Comparison of ENCODE assay signal across 8 cellular contexts in genomic region chr11:124763156-124763947, GRCh38. TPM values are rescaled to one million over a fixed set of nuclear protein-coding genes. Genes with fewer than 3 reads are reported as not detected.
A peak's percentile ranks its signal among the peaks of the same experiment; 100 is the strongest.
DNase-seq lines count a peak whose midpoint lies in the region; ATAC-seq and TF ChIP-seq lines count a peak whose summit lies in the region.

No MANE protein-coding gene starts in this region.

- H3K4me1 Mint-ChIP-seq in activated naive CD8-positive, alpha-beta T cell treated with anti-CD3 and anti-CD28 coated beads for 36 hours: peaks cover 20% of the 10 kb centered on the region
- peaks cover 15% of the 10 kb centered on the region for H3K4me1 Mint-ChIP-seq in progenitor cell of endocrine pancreas (ENCODE audit: low read depth)

- peaks cover 4% of the 10 kb centered on the region for H3K36me3 Mint-ChIP-seq in activated naive CD8-positive, alpha-beta T cell treated with anti-CD3 and anti-CD28 coated beads for 36 hours
- peaks cover 4% of the 10 kb centered on the region for H3K36me3 Mint-ChIP-seq in progenitor cell of endocrine pancreas (ENCODE audit: insufficient read depth)

- H3K9me3 Mint-ChIP-seq in activated naive CD8-positive, alpha-beta T cell treated with anti-CD3 and anti-CD28 coated beads for 36 hours: no peaks in the 10 kb centered on the region
- no peaks in the 10 kb centered on the region for H3K9me3 Mint-ChIP-seq in progenitor cell of endocrine pancreas (ENCODE audit: low read depth)

- intact Hi-C loops in heart right ventricle (cut with DNase I): loop anchor here in 9 of 10 donors (1.0 to 10.0 kb wide), 10 partner anchors 34 to 95 kb away; partner anchors contain the start of genes SIAE (in 5 of the 9), SPA17 (in 5 of the 9) and MSANTD2 (in 1 of the 9)

- H3K27ac Mint-ChIP-seq in activated naive CD8-positive, alpha-beta T cell treated with anti-CD3 and anti-CD28 coated beads for 36 hours: peak overlapping the region; percentile 42
- peak overlapping the region; percentile 80 for H3K27ac Mint-ChIP-seq in progenitor cell of endocrine pancreas

- 5 to 6% methylated on average over 21 of the region's 21 CpGs for WGBS in heart right ventricle, 2 donors
- WGBS in urinary bladder: 7% methylated on average over 21 of the region's 21 CpGs

- peaks cover 33% of the 10 kb centered on the region for H3K27me3 Mint-ChIP-seq in activated naive CD8-positive, alpha-beta T cell treated with anti-CD3 and anti-CD28 coated beads for 36 hours
- peaks cover 35% of the 10 kb centered on the region for H3K27me3 Mint-ChIP-seq in progenitor cell of endocrine pancreas

- DNase-seq in AG04449 (ENCODE audit: low read depth, low spot score): no peak
- peak; percentile 83 for DNase-seq in NAMALWA (ENCODE audit: low spot score)
- peak; percentile 82 for DNase-seq in activated naive CD8-positive, alpha-beta T cell treated with anti-CD3 and anti-CD28 coated beads for 36 hours
- peak; percentile 88 to 91 for DNase-seq in heart right ventricle
- DNase-seq in progenitor cell of endocrine pancreas (ENCODE audit: low spot score, unreplicated experiment): peak; percentile 86

- H3K4me1 ChIP-seq in heart right ventricle: peaks cover 6 to 43% (median 35%) of the 10 kb centered on the region in 9 donors
- no peaks in the 10 kb centered on the region for H3K4me1 ChIP-seq in urinary bladder (ENCODE audit: insufficient read depth)

- POLR2A ChIA-PET in AG04449 (lab: Yijun Ruan, JAX): no interaction called here

- no peaks in the 10 kb centered on the region for H3F3A ChIP-seq in SU-DHL-6 (ENCODE audit: insufficient read depth)

- no peaks in the 10 kb centered on the region for H3K9me2 ChIP-seq in SU-DHL-6 (replicated peaks; ENCODE audit: insufficient read depth, low read length)

- ATAC-seq in GM19438 (IDR thresholded peaks at IDR 0.05; ENCODE audit: low read depth, unreplicated experiment): peak; percentile 29
- peak in 7 of 8 donors; percentile 7 to 23 (median 15) for ATAC-seq in heart right ventricle

- no peaks in the 10 kb centered on the region for H3K79me2 ChIP-seq in SU-DHL-6 (ENCODE audit: insufficient read depth, low read length)

- no peaks in the 10 kb centered on the region for H4K20me1 ChIP-seq in SU-DHL-6 (ENCODE audit: low read depth, low read length)

- H3K27ac ChIP-seq in SU-DHL-6 (ENCODE audit: low read depth, low read length) (peak overlapping the region; percentile 27), heart right ventricle (peak overlapping the region in 9 of 10 donors; percentile 86 to 99 (median 98)), urinary bladder (ENCODE audit: low read depth) (no peak overlapping the region)

- no peaks in the 10 kb centered on the region for H3K9me3 ChIP-seq in SU-DHL-6 (ENCODE audit: insufficient read depth, low read length)
- H3K9me3 ChIP-seq in heart right ventricle: no peaks in the 10 kb centered on the region

- TF ChIP-seq CTCF in AG04449 (IDR thresholded peaks at IDR 0.05; ENCODE audit: insufficient read depth, low read length, missing control alignments) (peak; percentile 72), SU-DHL-6 (IDR thresholded peaks at IDR 0.05; ENCODE audit: insufficient read depth, low read length, poor library complexity, severe bottlenecking) (peak; percentile 73), heart right ventricle (IDR thresholded peaks at IDR 0.05) (peak; percentile 77 to 86 (median 82)), progenitor cell of endocrine pancreas (IDR thresholded peaks at IDR 0.05; ENCODE audit: unreplicated experiment) (peak; percentile 80)

- H3K36me3 ChIP-seq in SU-DHL-6 (ENCODE audit: low read length): no peaks in the 10 kb centered on the region
- H3K36me3 ChIP-seq in heart right ventricle: peaks cover 0 to 44% (median 12%) of the 10 kb centered on the region in 9 donors
- peaks cover 3% of the 10 kb centered on the region for H3K36me3 ChIP-seq in urinary bladder (ENCODE audit: insufficient read depth)

- CTCF ChIA-PET in AG04449 (lab: Yijun Ruan, JAX): interaction anchor here (0.7 to 20.9 kb wide), 29 partner anchors 8 to 511 kb away, joined by 3 to 331 read pairs (median 5); partner anchors contain the start of genes MSANTD2, NRGN, SIAE and SPA17

- H3K4me2 ChIP-seq in SU-DHL-6 (ENCODE audit: low read depth, low read length, poor library complexity, severe bottlenecking): peak overlapping the region; percentile 60

- H3K4me3 ChIP-seq in AG04449 (ENCODE audit: low read depth, low read length) (peak overlapping the region; percentile 49), SU-DHL-6 (ENCODE audit: insufficient read depth, low read length, poor library complexity, severe bottlenecking) (peak overlapping the region; percentile 61), heart right ventricle (peak overlapping the region; percentile 61 to 94 (median 78)), urinary bladder (ENCODE audit: low read depth, low read length) (peak overlapping the region; percentile 33)

- peak overlapping the region; percentile 63 for H3K9ac ChIP-seq in SU-DHL-6 (ENCODE audit: low read length)

- peak overlapping the region; percentile 97 for H2AFZ ChIP-seq in SU-DHL-6 (ENCODE audit: low read depth, low read length, severe bottlenecking)

- no peaks in the 10 kb centered on the region for H3K27me3 ChIP-seq in SU-DHL-6 (ENCODE audit: low read length)
- peaks cover 0 to 50% (median 41%) of the 10 kb centered on the region in 7 donors for H3K27me3 ChIP-seq in heart right ventricle

- H3K4me3 Mint-ChIP-seq in activated naive CD8-positive, alpha-beta T cell treated with anti-CD3 and anti-CD28 coated beads for 36 hours: peak overlapping the region; percentile 94
- peak overlapping the region; percentile 85 for H3K4me3 Mint-ChIP-seq in progenitor cell of endocrine pancreas (ENCODE audit: low read depth)

RNA-seq across cellular contexts. Expression of gene ESAM, which starts 1.3 kb away (rescaled TPM):
- total RNA-seq in activated naive CD8-positive, alpha-beta T cell treated with anti-CD3 and anti-CD28 coated beads for 36 hours: 1 to 10 TPM; 1.1 TPM
- total RNA-seq in heart right ventricle (10 to 100 TPM; 25.3 to 66.4 (median 44.8) TPM), progenitor cell of endocrine pancreas (1.4 and 1.6 TPM in 2 replicates), urinary bladder (13.3 TPM)
- polyA plus RNA-seq in heart right ventricle (10 to 100 TPM; 47.2 to 88.1 TPM), urinary bladder (66.2 TPM)

RNA-seq across cellular contexts. Expression of gene VSIG2, which starts 11.3 kb away (rescaled TPM):
- total RNA-seq in activated naive CD8-positive, alpha-beta T cell treated with anti-CD3 and anti-CD28 coated beads for 36 hours: under 1 TPM; 0.18 to 0.31 TPM
- total RNA-seq in heart right ventricle: 1 to 10 TPM in 5 of 10 donors, under 1 TPM in 5; 0.72 to 2.2 (median 1.1) TPM
- 1 to 10 TPM in 1 of 2 donors, under 1 TPM in 1; 0.55 to 2.3 TPM for polyA plus RNA-seq in heart right ventricle
- total RNA-seq in progenitor cell of endocrine pancreas: 1.8 and 2.6 TPM in 2 replicates
- 27.5 TPM for total RNA-seq in urinary bladder
- polyA plus RNA-seq in urinary bladder: 36.4 TPM

RNA-seq across cellular contexts. Expression of gene NRGN, which starts 23.6 kb away (rescaled TPM):
- 1 to 10 TPM; 7.8 to 8.1 TPM for total RNA-seq in activated naive CD8-positive, alpha-beta T cell treated with anti-CD3 and anti-CD28 coated beads for 36 hours
- total RNA-seq in heart right ventricle: 1 to 10 TPM; 1.5 to 7.8 (median 4.1) TPM
- 10 to 100 TPM in 1 of 2 donors, 1 to 10 TPM in 1; 7.3 to 26.0 TPM for polyA plus RNA-seq in heart right ventricle
- total RNA-seq in progenitor cell of endocrine pancreas: 4.9 and 5.9 TPM in 2 replicates
- 0.37 TPM for total RNA-seq in urinary bladder
- 5.1 TPM for polyA plus RNA-seq in urinary bladder

RNA-seq across cellular contexts. Expression of gene MSANTD2, which starts 36.9 kb away (rescaled TPM):
- 1 to 10 TPM; 7.2 TPM for total RNA-seq in activated naive CD8-positive, alpha-beta T cell treated with anti-CD3 and anti-CD28 coated beads for 36 hours
- total RNA-seq in heart right ventricle (1 to 10 TPM; 2.4 to 4.6 (median 3.1) TPM), progenitor cell of endocrine pancreas (33.9 and 41.6 TPM in 2 replicates), urinary bladder (28.8 TPM)
- polyA plus RNA-seq in heart right ventricle (10 to 100 TPM in 1 of 2 donors, 1 to 10 TPM in 1; 3.5 to 15.9 TPM), urinary bladder (8.7 TPM)
